8 cellular contexts compared by ENCODE assay signal in the genomic region with DNA sequence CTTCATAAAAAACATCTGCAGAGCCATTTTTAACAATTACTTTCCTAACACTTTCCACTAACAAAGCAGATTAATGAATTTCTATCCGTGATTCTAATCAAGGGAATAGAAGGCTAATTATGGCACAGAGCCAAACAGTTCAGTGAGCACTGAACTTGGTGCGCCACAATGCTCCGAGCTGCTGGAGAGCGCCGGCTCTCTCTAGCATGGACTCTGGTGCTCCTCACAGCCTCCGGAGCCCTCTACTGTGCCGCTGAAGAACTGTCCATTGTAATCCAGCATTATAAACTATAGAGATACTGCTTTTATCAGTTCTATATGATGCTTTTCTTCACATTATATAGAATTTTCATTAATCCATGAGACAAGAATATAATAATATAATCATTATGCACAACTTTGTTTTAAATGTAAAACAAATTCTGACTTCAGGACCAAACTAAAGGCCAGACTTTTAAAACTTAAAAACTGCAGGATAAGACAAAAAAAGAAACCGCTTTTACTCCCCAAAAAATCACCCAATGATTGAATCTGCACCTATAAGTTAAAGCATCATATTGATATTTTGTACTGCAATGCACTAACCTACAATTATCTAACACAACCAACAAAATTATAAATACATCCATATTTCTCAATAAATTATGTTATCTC.
DNase-seq lines count a peak whose midpoint lies in the region; ATAC-seq and TF ChIP-seq lines count a peak whose summit lies in the region.

No MANE protein-coding gene starts in this region.

- peaks cover 5% of the 10 kb centered on the region for H3K4me1 Mint-ChIP-seq in endothelial cell (ENCODE audit: unreplicated experiment)

- H3K27ac Mint-ChIP-seq in endothelial cell (ENCODE audit: unreplicated experiment): no peak overlapping the region

- H3K27me3 ChIP-seq in OCI-LY3 (ENCODE audit: low read depth, low read length): no peaks in the 10 kb centered on the region

- H3K9me3 Mint-ChIP-seq in endothelial cell (ENCODE audit: unreplicated experiment): no peaks in the 10 kb centered on the region

- H3K36me3 Mint-ChIP-seq in endothelial cell (ENCODE audit: low read depth, unreplicated experiment): peaks cover 20% of the 10 kb centered on the region

- H3K4me3 ChIP-seq in AG04449 (ENCODE audit: low read depth, low read length) (no peak overlapping the region), OCI-LY3 (ENCODE audit: low read length) (no peak overlapping the region)

- H3K9ac ChIP-seq in OCI-LY3 (ENCODE audit: low read length): no peak overlapping the region

- TF ChIP-seq CTCF in AG04449 (IDR thresholded peaks at IDR 0.05; ENCODE audit: insufficient read depth, low read length, missing control alignments) (peak; percentile 79), OCI-LY3 (IDR thresholded peaks at IDR 0.05; ENCODE audit: low read depth, low read length) (peak; percentile 34), endothelial cell (IDR thresholded peaks at IDR 0.05; ENCODE audit: unreplicated experiment) (no peak)

- H3K4me2 ChIP-seq in OCI-LY3 (ENCODE audit: low read length): no peak overlapping the region

- H3K27ac ChIP-seq in OCI-LY3 (ENCODE audit: low read length): no peak overlapping the region

- POLR2A ChIA-PET in AG04449 (lab: Yijun Ruan, JAX): no interaction called here

- H3K9me3 ChIP-seq in OCI-LY3 (ENCODE audit: insufficient read depth, low read length): peaks cover 13% of the 10 kb centered on the region; the same call in 1 of the 2 replicates

- H3K36me3 ChIP-seq in OCI-LY3 (replicated peaks; ENCODE audit: low read depth, low read length): peaks cover 32% of the 10 kb centered on the region

- peaks cover 6% of the 10 kb centered on the region; the same call in 1 of the 2 replicates for H3K79me2 ChIP-seq in OCI-LY3 (ENCODE audit: low read length)

- no peaks in the 10 kb centered on the region for H3K27me3 Mint-ChIP-seq in endothelial cell (ENCODE audit: unreplicated experiment)

- H3K4me3 Mint-ChIP-seq in endothelial cell (ENCODE audit: unreplicated experiment): no peak overlapping the region

- H3K4me1 ChIP-seq in OCI-LY3 (ENCODE audit: low read length): peaks cover 7% of the 10 kb centered on the region

- no peak for ATAC-seq in HG03095 (IDR thresholded peaks at IDR 0.05; ENCODE audit: unreplicated experiment)

- H2AFZ ChIP-seq in OCI-LY3 (ENCODE audit: low read depth, low read length): no peak overlapping the region

- CTCF ChIA-PET in AG04449 (lab: Yijun Ruan, JAX): interaction anchor here (0.7 to 2.2 kb wide), 18 partner anchors 8 to 968 kb away, joined by 3 to 7 read pairs (median 4); no protein-coding TSS in a partner anchor

- H4K20me1 ChIP-seq in OCI-LY3 (ENCODE audit: insufficient read depth, low read length): no peaks in the 10 kb centered on the region

- DNase-seq in AG04449 (ENCODE audit: low read depth, low spot score): no peak
- peak; percentile 38 for DNase-seq in HK-2 (ENCODE audit: unreplicated experiment)
- DNase-seq in endothelial cell (ENCODE audit: low spot score): peak; percentile 50
- peak; percentile 70 for DNase-seq in middle frontal gyrus (ENCODE audit: extremely low spot score, low spot score)
- DNase-seq in activated effector memory CD4-positive, alpha-beta T cell treated with anti-CD3 and anti-CD28 coated beads, Interleukin-2, amount 50 U/mL, for 16 hours: no peak
- no peak for DNase-seq in activated T-cell treated with anti-CD3 and anti-CD28 coated beads for 4 hours

Comparison
In these comparisons a context has a peak if more than half of its experiments do, and no peak if none do; other contexts are left out.
1. DNase-seq: peak in HK-2 (single experiment), endothelial cell (single experiment) and middle frontal gyrus (single experiment); none in AG04449 (single experiment), activated effector memory CD4-positive, alpha-beta T cell treated with anti-CD3 and anti-CD28 coated beads, Interleukin-2, amount 50 U/mL, for 16 hours (single experiment) and activated T-cell treated with anti-CD3 and anti-CD28 coated beads for 4 hours (single experiment).